ENCODE assay signal across 8 cellular contexts in genomic region chr6:21665101-21665435, GRCh38.
A peak's percentile ranks its signal among the peaks of the same experiment; 100 is the strongest.
DNase-seq lines count a peak whose midpoint lies in the region; ATAC-seq, FAIRE-seq and TF ChIP-seq lines count a peak whose summit lies in the region.

No MANE protein-coding gene starts in this region.

- peaks cover 27% of the 10 kb centered on the region for H3K23me2 ChIP-seq in H9 (ENCODE audit: insufficient read length, low read depth, low read length, poor library complexity, severe bottlenecking)

- WGBS in H9 (ENCODE audit: extremely low coverage, insufficient read length, low lambda C conversion rate) = no CpG with 5 or more reads among the region's 11 CpGs

- no peak overlapping the region for H3K23ac ChIP-seq in H9 (ENCODE audit: insufficient read length, low read depth, low read length)

- H3K27me3 Mint-ChIP-seq in H9 (ENCODE audit: low read depth) = peaks cover 14% of the 10 kb centered on the region
- peaks cover 55 to 61% of the 10 kb centered on the region in 2 donors for H3K27me3 Mint-ChIP-seq in stimulated activated naive B cell treated with anti-CD40 and anti-IgM and Interleukin-4, amounts not matched to agents 10 μg/mL and 1 μg/mL and 100 μg/mL, for 72 hours

- H3K27me3 ChIP-seq in H9 (ENCODE audit: insufficient read depth, low read length) = no peaks in the 10 kb centered on the region
- H3K27me3 ChIP-seq in brain microvascular endothelial cell (replicated peaks) = peaks cover 22% of the 10 kb centered on the region
- peaks cover 20% of the 10 kb centered on the region for H3K27me3 ChIP-seq in iPS-20b (ENCODE audit: insufficient read depth, low read length)

- TF ChIP-seq CTCF in H9 (conservative IDR thresholded peaks at IDR 0.05) = no peak
- TF ChIP-seq CTCF in brain microvascular endothelial cell (IDR thresholded peaks at IDR 0.05; ENCODE audit: low read depth, low read length, missing control alignments) = no peak

- peak overlapping the region; percentile 14 for H2BK5ac ChIP-seq in H9 (ENCODE audit: insufficient read length, low read length)

- H4K20me1 ChIP-seq in H9 (ENCODE audit: control insufficient read depth, insufficient read depth, insufficient read length) = no peaks in the 10 kb centered on the region

- peaks cover 3% of the 10 kb centered on the region; the same call in 1 of the 2 replicates for H3K4me1 ChIP-seq in H9 (ENCODE audit: insufficient read depth, low read length)
- peaks cover 13% of the 10 kb centered on the region for H3K4me1 ChIP-seq in iPS-20b (ENCODE audit: insufficient read depth, low read length)

- H3K27ac ChIP-seq in H9 (ENCODE audit: insufficient read length, low read depth, low read length) (peak overlapping the region; percentile 85), brain microvascular endothelial cell (no peak overlapping the region), iPS-20b (ENCODE audit: low read length) (peak overlapping the region; percentile 95)

- H3K36me3 Mint-ChIP-seq in H9 (ENCODE audit: insufficient read depth in 1 of 3, low read depth in 3 of 3) = peaks cover 6 to 15% (median 10%) of the 10 kb centered on the region in 3 experiments; a peak in 6 of 7 replicates
- H3K36me3 Mint-ChIP-seq in stimulated activated naive B cell treated with anti-CD40 and anti-IgM and Interleukin-4, amounts not matched to agents 10 μg/mL and 1 μg/mL and 100 μg/mL, for 72 hours = no peaks in the 10 kb centered on the region

- no peaks in the 10 kb centered on the region for H3K36me3 ChIP-seq in brain microvascular endothelial cell (replicated peaks)
- peaks cover 14% of the 10 kb centered on the region; the same call in 1 of the 2 replicates for H3K36me3 ChIP-seq in iPS-20b (ENCODE audit: insufficient read depth, low read depth, low read length)

- ATAC-seq in stimulated activated naive B cell treated with anti-CD40 and anti-IgM and Interleukin-4, amounts not matched to agents 10 μg/mL and 1 μg/mL and 100 μg/mL, for 72 hours (replicated peaks) = no peak
- no peak for ATAC-seq in HG03354 (IDR thresholded peaks at IDR 0.05; ENCODE audit: poor library complexity, severe bottlenecking, unreplicated experiment)

- H3K4ac ChIP-seq in H9 (ENCODE audit: low read depth, low read length) = peak overlapping the region; percentile 55; the same call in 1 of the 2 replicates

- H3K18ac ChIP-seq in H9 (ENCODE audit: insufficient read length, low read depth, low read length) = peak overlapping the region; percentile 31

- FAIRE-seq in urothelium cell line (lab: Jason Lieb, UNC) = no peak

- H3T11ph ChIP-seq in H9 (ENCODE audit: low read length) = no peak overlapping the region

- peak overlapping the region; percentile 97 to 100 (median 99) for H3K27ac Mint-ChIP-seq in H9
- H3K27ac Mint-ChIP-seq in stimulated activated naive B cell treated with anti-CD40 and anti-IgM and Interleukin-4, amounts not matched to agents 10 μg/mL and 1 μg/mL and 100 μg/mL, for 72 hours = peak overlapping the region; percentile 10

- no peak overlapping the region for H3K56ac ChIP-seq in H9 (ENCODE audit: insufficient read length, low read depth, low read length)

- no peak overlapping the region for H2AFZ ChIP-seq in H9 (ENCODE audit: low read length)

- peaks cover 20% of the 10 kb centered on the region; the same call in 1 of the 2 replicates for H3K79me2 ChIP-seq in H9 (ENCODE audit: insufficient read depth, low read length)

- peak overlapping the region; percentile 85 for H3K4me2 ChIP-seq in H9 (ENCODE audit: insufficient read depth, insufficient read length, low read length)

- peaks cover 31 to 38% of the 10 kb centered on the region in 2 experiments for H3K4me1 Mint-ChIP-seq in H9
- H3K4me1 Mint-ChIP-seq in stimulated activated naive B cell treated with anti-CD40 and anti-IgM and Interleukin-4, amounts not matched to agents 10 μg/mL and 1 μg/mL and 100 μg/mL, for 72 hours = peaks cover 28 to 36% of the 10 kb centered on the region in 2 donors

- H3K9ac ChIP-seq in H9 (ENCODE audit: extremely low read depth, insufficient read length, low read length) (peak overlapping the region; percentile 65), iPS-20b (ENCODE audit: low read depth, low read length) (peak overlapping the region; percentile 96)

- H2AK5ac ChIP-seq in H9 (ENCODE audit: insufficient read length, low read length) = no peak overlapping the region

- peak overlapping the region; percentile 65 for H3K14ac ChIP-seq in H9 (ENCODE audit: insufficient read depth, low read length)

- peak overlapping the region; percentile 86 to 95 for H3K4me3 Mint-ChIP-seq in H9
- peak overlapping the region; percentile 83 to 85 for H3K4me3 Mint-ChIP-seq in stimulated activated naive B cell treated with anti-CD40 and anti-IgM and Interleukin-4, amounts not matched to agents 10 μg/mL and 1 μg/mL and 100 μg/mL, for 72 hours

- H4K8ac ChIP-seq in H9 (replicated peaks; ENCODE audit: insufficient read length, low read depth, low read length) = no peak overlapping the region

- no peak overlapping the region for H2BK15ac ChIP-seq in H9 (ENCODE audit: low read depth, low read length)

- in situ Hi-C loops in brain microvascular endothelial cell (cut with HindIII; ENCODE audit: low pct_ligation_motif_present, low sequenced_read_pairs) = no loop called here

- H2BK20ac ChIP-seq in H9 (ENCODE audit: low read depth, low read length, poor library complexity, severe bottlenecking) = no peak overlapping the region

- no peaks in the 10 kb centered on the region for H3K79me1 ChIP-seq in H9 (ENCODE audit: insufficient read depth, low read depth, low read length, poor library complexity, severe bottlenecking)

- H3K4me3 ChIP-seq in brain microvascular endothelial cell (ENCODE audit: low read depth, low read length) (peak overlapping the region; percentile 60), iPS-20b (ENCODE audit: low read length) (peak overlapping the region; percentile 85)

- H2BK12ac ChIP-seq in H9 (ENCODE audit: insufficient read length, low read depth, low read length) = peak overlapping the region; percentile 16

- no peak for DNase-seq in H9
- DNase-seq in brain microvascular endothelial cell = no peak
- DNase-seq in stimulated activated naive B cell treated with anti-CD40 and anti-IgM and Interleukin-4, amounts not matched to agents 10 μg/mL and 1 μg/mL and 100 μg/mL, for 72 hours = no peak
- DNase-seq in urothelium cell line (ENCODE audit: low spot score) = no peak
- no peak for DNase-seq in activated CD8-positive, alpha-beta memory T cell treated with anti-CD3 and anti-CD28 coated beads, Interleukin-2, amount 50 U/mL, for 4 hours
- DNase-seq in NCI-H345 (lab: John Stamatoyannopoulos, UW) = no peak

- H2BK120ac ChIP-seq in H9 (ENCODE audit: low read depth, low read length, poor library complexity, severe bottlenecking) = no peak overlapping the region

- H3K9me3 ChIP-seq in H9 (ENCODE audit: control insufficient read depth, low read depth, low read length) = no peaks in the 10 kb centered on the region
- no peaks in the 10 kb centered on the region for H3K9me3 ChIP-seq in iPS-20b (ENCODE audit: insufficient read depth, low read depth, low read length)

- no peaks in the 10 kb centered on the region; a peak in 1 of 5 replicates for H3K9me3 Mint-ChIP-seq in H9
- H3K9me3 Mint-ChIP-seq in stimulated activated naive B cell treated with anti-CD40 and anti-IgM and Interleukin-4, amounts not matched to agents 10 μg/mL and 1 μg/mL and 100 μg/mL, for 72 hours = no peaks in the 10 kb centered on the region

- peak overlapping the region; percentile 48 for H4K91ac ChIP-seq in H9 (ENCODE audit: insufficient read length, low read depth, low read length)

- H4K5ac ChIP-seq in H9 (ENCODE audit: insufficient read length, low read depth, low read length) = peak overlapping the region; percentile 54
